In the genomic region with DNA sequence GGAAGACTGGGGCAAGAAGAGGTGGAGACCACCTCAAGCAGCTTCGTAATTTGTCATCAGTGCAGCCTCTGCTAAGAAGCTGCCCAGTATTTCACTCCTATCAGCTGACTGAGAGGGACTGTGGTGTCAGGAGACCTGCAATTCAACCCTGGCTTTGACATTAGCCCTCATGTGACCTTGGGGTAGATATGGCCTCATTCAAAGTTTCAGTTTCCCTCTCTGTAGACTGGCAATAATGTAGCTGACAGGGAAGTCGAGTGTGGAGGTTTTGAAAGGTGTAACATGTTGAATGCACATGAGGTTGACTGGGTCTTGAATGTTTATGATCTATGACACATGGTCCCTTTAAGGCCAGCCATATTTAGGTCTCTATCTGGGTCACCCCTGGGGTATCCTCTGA, we compare ENCODE assay signal across 14 cellular contexts. TPM values are rescaled to one million over a fixed set of nuclear protein-coding genes. Genes with fewer than 3 reads are reported as not detected.
A peak's percentile ranks its signal among the peaks of the same experiment; 100 is the strongest.
DNase-seq lines count a peak whose midpoint lies in the region; ATAC-seq and TF ChIP-seq lines count a peak whose summit lies in the region.
"Had no signal": no experiment of that assay in that cellular context is flagged by ENCODE, and none has a peak within 500 bp of the region (broad histone marks: within the 10 kb centered on the region; RNA-seq: fewer than 3 reads in every experiment).

No MANE protein-coding gene starts in this region.

- no peaks in the 10 kb centered on the region for H3K36me3 ChIP-seq in Peyer's patch
- no peaks in the 10 kb centered on the region for H3K36me3 ChIP-seq in sigmoid colon
- H3K36me3 ChIP-seq: breast epithelium had no signal

- in situ Hi-C loops in SK-MEL-5 (cut with HindIII; ENCODE audit: low pct_unique_long_range_greater_than_20kb, low sequenced_read_pairs): no loop called here

- no peaks in the 10 kb centered on the region for H3K9me3 Mint-ChIP-seq in MCF 10A (ENCODE audit: unreplicated experiment)

- no peak for TF ChIP-seq CTCF in MCF 10A (IDR thresholded peaks at IDR 0.05; ENCODE audit: unreplicated experiment)
- no peak for TF ChIP-seq CTCF in Peyer's patch (IDR thresholded peaks at IDR 0.05)
- TF ChIP-seq CTCF in sigmoid colon (IDR thresholded peaks at IDR 0.05): no peak

- no peak overlapping the region for H3K27ac Mint-ChIP-seq in MCF 10A (ENCODE audit: low read depth, unreplicated experiment)
- H3K27ac Mint-ChIP-seq: CD4-positive, CD25-positive, alpha-beta regulatory T cell had no signal

- CTCF ChIA-PET in MCF 10A (lab: Yijun Ruan, JAX): interaction anchor here (0.6 to 3.1 kb wide), 8 partner anchors 11 to 223 kb away, joined by 3 to 20 read pairs (median 4); no protein-coding TSS in a partner anchor

- intact Hi-C loops in MCF 10A (cut with micrococcal nuclease): no loop called here
- intact Hi-C loops in sigmoid colon (cut with DNase I): no loop called here

- ATAC-seq in GM18520 (IDR thresholded peaks at IDR 0.05; ENCODE audit: unreplicated experiment) (peak; percentile 85), GM21515 (IDR thresholded peaks at IDR 0.05; ENCODE audit: unreplicated experiment) (peak; percentile 83), HG03108 (IDR thresholded peaks at IDR 0.05; ENCODE audit: unreplicated experiment) (peak; percentile 82)

- POLR2A ChIA-PET in MCF 10A (lab: Yijun Ruan, JAX): interaction anchor here (1.3 to 3.6 kb wide), 4 partner anchors 14 to 36 kb away, joined by 8 to 30 read pairs (median 14); a partner anchor contains a TSS

- TF ChIP-seq POLR2A in Peyer's patch (IDR thresholded peaks at IDR 0.05): no peak
- TF ChIP-seq POLR2A in sigmoid colon (IDR thresholded peaks at IDR 0.05): no peak

- H3K9me3 ChIP-seq in Peyer's patch (no peaks in the 10 kb centered on the region), sigmoid colon (no peaks in the 10 kb centered on the region)
- H3K9me3 ChIP-seq: breast epithelium had no signal

- H3K4me3 ChIP-seq in Peyer's patch (no peak overlapping the region), sigmoid colon (no peak overlapping the region)
- H3K4me3 ChIP-seq: breast epithelium had no signal

- H3K4me1 Mint-ChIP-seq in MCF 10A (ENCODE audit: insufficient read depth, unreplicated experiment): peaks cover 21% of the 10 kb centered on the region
- H3K4me1 Mint-ChIP-seq: CD4-positive, CD25-positive, alpha-beta regulatory T cell had no signal

- peak; percentile 11 for DNase-seq in SK-MEL-5 (ENCODE audit: low read depth, low spot score)
- DNase-seq in MCF 10A (ENCODE audit: unreplicated experiment): no peak
- no peak for DNase-seq in Peyer's patch
- DNase-seq in sigmoid colon: no peak
- no peak for DNase-seq in SKM-1 treated with dmso at 0.1 percent for 144 hours (lab: John Stamatoyannopoulos, UW; ENCODE audit: unreplicated experiment)
- DNase-seq: activated T-cell treated with anti-CD3 and anti-CD28 coated beads, Interleukin-2, amount 50 U/mL, for 48 hours; NCI-H146 had no signal

- no peaks in the 10 kb centered on the region for H3K27me3 Mint-ChIP-seq in MCF 10A (ENCODE audit: insufficient read depth, unreplicated experiment)

- 44 to 63% methylated on average over 2 of the region's 2 CpGs for WGBS in sigmoid colon, 2 donors

- H3K27ac ChIP-seq in Peyer's patch (no peak overlapping the region), sigmoid colon (no peak overlapping the region)
- H3K27ac ChIP-seq: breast epithelium, VCaP had no signal

- no TSS peak for BruUV-seq in MCF 10A (replicated peaks; lab: Mats Ljungman, UMichigan)

- H3K27me3 ChIP-seq in Peyer's patch (no peaks in the 10 kb centered on the region), sigmoid colon (no peaks in the 10 kb centered on the region)
- H3K27me3 ChIP-seq: breast epithelium had no signal

- H3K4me1 ChIP-seq in Peyer's patch (no peaks in the 10 kb centered on the region), sigmoid colon (no peaks in the 10 kb centered on the region)
- H3K4me1 ChIP-seq: breast epithelium had no signal

- TF ChIP-seq EP300 in sigmoid colon (IDR thresholded peaks at IDR 0.05): no peak

- H3K36me3 Mint-ChIP-seq in MCF 10A (ENCODE audit: insufficient read depth, unreplicated experiment): no peaks in the 10 kb centered on the region
- H3K36me3 Mint-ChIP-seq: CD4-positive, CD25-positive, alpha-beta regulatory T cell had no signal

- no peak overlapping the region for H3K4me3 Mint-ChIP-seq in MCF 10A (ENCODE audit: unreplicated experiment)
- H3K4me3 Mint-ChIP-seq: CD4-positive, CD25-positive, alpha-beta regulatory T cell had no signal

RNA-seq across cellular contexts. Expression of a gene that starts 2.2 kb away (rescaled TPM):
- not detected in 2 replicates for total RNA-seq in SK-MEL-5 (2014; rRNA removed; shearing (Covaris generic))
- polyA plus RNA-seq in SK-MEL-5 (2015; cell fraction: cytosol; rRNA removed): not detected in 2 replicates
- not detected in 2 replicates for polyA plus RNA-seq in SK-MEL-5 (2015; cell fraction: nucleus; rRNA removed)
- total RNA-seq in MCF 10A (2022): not detected in 2 replicates
- total RNA-seq in Peyer's patch: not detected
- not detected for total RNA-seq in sigmoid colon
- not detected for polyA plus RNA-seq in sigmoid colon
- total RNA-seq: breast epithelium; CD4-positive, CD25-positive, alpha-beta regulatory T cell; RPMI7951 had no signal
- polyA plus RNA-seq: CD4-positive, CD25-positive, alpha-beta regulatory T cell had no signal

RNA-seq across cellular contexts. Expression of a gene that starts 15.6 kb away (rescaled TPM):
- not detected in 2 replicates for total RNA-seq in SK-MEL-5 (2014; rRNA removed; shearing (Covaris generic))
- not detected in 2 replicates for polyA plus RNA-seq in SK-MEL-5 (2015; cell fraction: cytosol; rRNA removed)
- polyA plus RNA-seq in SK-MEL-5 (2015; cell fraction: nucleus; rRNA removed): not detected in 2 replicates
- total RNA-seq in MCF 10A (2022) (not detected in 2 replicates), Peyer's patch (not detected), sigmoid colon (not detected)
- not detected for polyA plus RNA-seq in sigmoid colon
- total RNA-seq: breast epithelium; CD4-positive, CD25-positive, alpha-beta regulatory T cell; RPMI7951 had no signal
- polyA plus RNA-seq: CD4-positive, CD25-positive, alpha-beta regulatory T cell had no signal

RNA-seq across cellular contexts. Expression of a gene that starts 21.2 kb away (rescaled TPM):
- not detected in 2 replicates for total RNA-seq in SK-MEL-5 (2014; rRNA removed; shearing (Covaris generic))
- polyA plus RNA-seq in SK-MEL-5 (2015; cell fraction: cytosol; rRNA removed): not detected in 2 replicates
- polyA plus RNA-seq in SK-MEL-5 (2015; cell fraction: nucleus; rRNA removed): not detected in 2 replicates
- total RNA-seq in MCF 10A (2022): not detected in 2 replicates
- not detected for total RNA-seq in Peyer's patch
- not detected for total RNA-seq in sigmoid colon
- not detected for polyA plus RNA-seq in sigmoid colon
- total RNA-seq: breast epithelium; CD4-positive, CD25-positive, alpha-beta regulatory T cell; RPMI7951 had no signal
- polyA plus RNA-seq: CD4-positive, CD25-positive, alpha-beta regulatory T cell had no signal

RNA-seq across cellular contexts. Expression of a gene that starts 33.3 kb away (rescaled TPM):
- total RNA-seq in SK-MEL-5 (2014; rRNA removed; shearing (Covaris generic)): not detected in 2 replicates
- not detected in 2 replicates for polyA plus RNA-seq in SK-MEL-5 (2015; cell fraction: cytosol; rRNA removed)
- 0.91 TPM in 1 of 2 replicates, not detected in the other for polyA plus RNA-seq in SK-MEL-5 (2015; cell fraction: nucleus; rRNA removed)
- total RNA-seq in MCF 10A (2022) (not detected in 2 replicates), Peyer's patch (1 to 10 TPM in 1 of 4 donors, not detected in 3; 4.4 TPM), sigmoid colon (not detected)
- 10 to 100 TPM in 1 of 3 donors, 1 to 10 TPM in 1, not detected in 1; 2.1 to 13.2 TPM for polyA plus RNA-seq in sigmoid colon
- total RNA-seq: breast epithelium; CD4-positive, CD25-positive, alpha-beta regulatory T cell; RPMI7951 had no signal
- polyA plus RNA-seq: CD4-positive, CD25-positive, alpha-beta regulatory T cell had no signal

RNA-seq across cellular contexts. Expression of a gene that starts 59.9 kb away (rescaled TPM):
- not detected in 2 replicates for total RNA-seq in SK-MEL-5 (2014; rRNA removed; shearing (Covaris generic))
- not detected in 2 replicates for polyA plus RNA-seq in SK-MEL-5 (2015; cell fraction: cytosol; rRNA removed)
- not detected in 2 replicates for polyA plus RNA-seq in SK-MEL-5 (2015; cell fraction: nucleus; rRNA removed)
- total RNA-seq in MCF 10A (2022): 0.33 and 0.56 TPM in 2 replicates
- total RNA-seq in Peyer's patch: not detected
- total RNA-seq in sigmoid colon: not detected
- polyA plus RNA-seq in sigmoid colon: 1 to 10 TPM in 1 of 3 donors, under 1 TPM in 1, not detected in 1; 0.03 to 1.2 TPM
- total RNA-seq: breast epithelium; CD4-positive, CD25-positive, alpha-beta regulatory T cell; RPMI7951 had no signal
- polyA plus RNA-seq: CD4-positive, CD25-positive, alpha-beta regulatory T cell had no signal
